ENCODE assay signal across 8 cellular contexts in genomic region chr11:115990004-115990447, GRCh38.
DNase-seq lines count a peak whose midpoint lies in the region; ATAC-seq and TF ChIP-seq lines count a peak whose summit lies in the region.

No MANE protein-coding gene starts in this region.

- ATAC-seq in GM18498 (IDR thresholded peaks at IDR 0.05; ENCODE audit: unreplicated experiment): no peak

- no peaks in the 10 kb centered on the region for H3K4me1 ChIP-seq in esophagus muscularis mucosa
- no peaks in the 10 kb centered on the region for H3K4me1 ChIP-seq in prostate gland (replicated peaks)

- H3K27me3 ChIP-seq in esophagus muscularis mucosa: no peaks in the 10 kb centered on the region
- no peaks in the 10 kb centered on the region for H3K27me3 ChIP-seq in prostate gland (replicated peaks; ENCODE audit: insufficient read depth)

- in situ Hi-C loops in GM13977 (cut with MboI; ENCODE audit: low pct_unique_long_range_greater_than_20kb, low sequenced_read_pairs, unreplicated experiment): no loop called here

- no peak for TF ChIP-seq EP300 in esophagus muscularis mucosa (IDR thresholded peaks at IDR 0.05)

- DNase-seq in GM13977 (ENCODE audit: low spot score) (peak; percentile 60), MV-4-11 (lab: John Stamatoyannopoulos, UW) (peak; percentile 15), esophagus muscularis mucosa (ENCODE audit: extremely low spot score) (peak; percentile 84), prostate gland (ENCODE audit: low spot score) (no peak), COR-L47 (lab: John Stamatoyannopoulos, UW) (no peak), NCI-H2029 treated with DMSO at 0.1 percent for 48 hours (lab: John Stamatoyannopoulos, UW) (no peak), NCI-H2029 (lab: John Stamatoyannopoulos, UW) (no peak)

- H3K27ac ChIP-seq in esophagus muscularis mucosa (replicated peaks in 1 of 4) (no peak overlapping the region), prostate gland (no peak overlapping the region)

- intact Hi-C loops in esophagus muscularis mucosa (cut with DNase I): no loop called here
- intact Hi-C loops in prostate gland (cut with DNase I): loop anchor here (10.0 kb wide), 1 partner anchor 235 kb away; no protein-coding TSS in a partner anchor

- TF ChIP-seq POLR2A in esophagus muscularis mucosa (IDR thresholded peaks at IDR 0.05; ENCODE audit: low read depth) (no peak), prostate gland (IDR thresholded peaks at IDR 0.05) (no peak)

- H3K4me3 ChIP-seq in esophagus muscularis mucosa: peak overlapping the region in 1 of 4 donors; percentile 21
- H3K4me3 ChIP-seq in prostate gland: no peak overlapping the region

- TF ChIP-seq CTCF in GM13977 (IDR thresholded peaks at IDR 0.05; ENCODE audit: extremely low read depth, insufficient read depth, missing control alignments): peak; percentile 83
- peak; percentile 49 to 63 (median 49) for TF ChIP-seq CTCF in esophagus muscularis mucosa (IDR thresholded peaks at IDR 0.05)
- peak; percentile 14 to 58 (median 44) for TF ChIP-seq CTCF in prostate gland (IDR thresholded peaks at IDR 0.05)

- H3K36me3 ChIP-seq in esophagus muscularis mucosa (no peaks in the 10 kb centered on the region), prostate gland (no peaks in the 10 kb centered on the region)

- 61% methylated on average over 10 of the region's 19 CpGs for WGBS in esophagus muscularis mucosa
- WGBS in prostate gland: 50% methylated on average over 19 of the region's 19 CpGs

- H3K9me3 ChIP-seq in esophagus muscularis mucosa (no peaks in the 10 kb centered on the region), prostate gland (no peaks in the 10 kb centered on the region)

Comparison
In these comparisons a context has a peak if more than half of its experiments do, and no peak if none do; other contexts are left out.
1. DNase-seq: peak in GM13977 (single experiment), MV-4-11 (single experiment) and esophagus muscularis mucosa (single experiment); none in prostate gland (single experiment), COR-L47 (single experiment), NCI-H2029 treated with DMSO at 0.1 percent for 48 hours (single experiment) and NCI-H2029 (single experiment).
2. Peak in every context shown above with its lines, with median percentiles within 50 percentile points of each other: CTCF ChIP-seq.